Comparison of ENCODE assay signal across 17 cellular contexts in genomic region chr1:185058103-185058502, GRCh38. TPM values are rescaled to one million over a fixed set of nuclear protein-coding genes. Genes with fewer than 3 reads are reported as not detected.
A peak's percentile ranks its signal among the peaks of the same experiment; 100 is the strongest.
DNase-seq lines count a peak whose midpoint lies in the region; ATAC-seq and TF ChIP-seq lines count a peak whose summit lies in the region.
"Had no signal": no experiment of that assay in that cellular context is flagged by ENCODE, and none has a peak within 500 bp of the region (broad histone marks: within the 10 kb centered on the region; RNA-seq: fewer than 3 reads in every experiment).

No MANE protein-coding gene starts in this region.

- peaks cover 6% of the 10 kb centered on the region for H3K36me3 ChIP-seq in endodermal cell (ENCODE audit: control insufficient read depth, insufficient read depth, low read length)

- H3K36me3 Mint-ChIP-seq in endodermal cell (ENCODE audit: low read depth): peaks cover 13% of the 10 kb centered on the region
- peaks cover 6 to 10% of the 10 kb centered on the region in 2 donors for H3K36me3 Mint-ChIP-seq in stimulated activated naive B cell treated with anti-CD40 and anti-IgM and Interleukin-4, amounts not matched to agents 10 μg/mL and 1 μg/mL and 100 μg/mL, for 72 hours

- no peaks in the 10 kb centered on the region for H3K27me3 ChIP-seq in endodermal cell (ENCODE audit: control insufficient read depth, insufficient read depth, low read length, poor library complexity, severe bottlenecking)

- peak; percentile 18 to 50 for DNase-seq in Kasumi-1 (lab: John Stamatoyannopoulos, UW)
- DNase-seq in endodermal cell: no peak
- DNase-seq in stimulated activated naive B cell treated with anti-CD40 and anti-IgM and Interleukin-4, amounts not matched to agents 10 μg/mL and 1 μg/mL and 100 μg/mL, for 72 hours: no peak
- no peak for DNase-seq in CD1c-positive myeloid dendritic cell (ENCODE audit: extremely low spot score)
- DNase-seq in COLO668 (lab: John Stamatoyannopoulos, UW; ENCODE audit: unreplicated experiment): no peak
- DNase-seq: activated CD4-positive, alpha-beta memory T cell treated with anti-CD3 and anti-CD28 coated beads, Interleukin-2, amount 10 ng/mL, durations not matched to agents 7 days and 5 days; activated gamma-delta T cell; activated T-cell treated with anti-CD3 and anti-CD28 coated beads for 4 hours; head of caudate nucleus; IMR-90; naive thymus-derived CD4-positive, alpha-beta T cell; NCI-H187; NCI-H226; NCI-H82; T1000 had no signal

- H3K27me3 Mint-ChIP-seq in endodermal cell (ENCODE audit: insufficient read depth): no peaks in the 10 kb centered on the region
- no peaks in the 10 kb centered on the region for H3K27me3 Mint-ChIP-seq in stimulated activated naive B cell treated with anti-CD40 and anti-IgM and Interleukin-4, amounts not matched to agents 10 μg/mL and 1 μg/mL and 100 μg/mL, for 72 hours
- H3K27me3 Mint-ChIP-seq: activated CD4-positive, alpha-beta memory T cell treated with anti-CD3 and anti-CD28 coated beads, Interleukin-2, amount 10 ng/mL, durations not matched to agents 7 days and 5 days; naive thymus-derived CD4-positive, alpha-beta T cell had no signal

- H3K27ac ChIP-seq in endodermal cell (ENCODE audit: low read depth, low read length): no peak overlapping the region

- ATAC-seq in GM21786 (IDR thresholded peaks at IDR 0.05; ENCODE audit: unreplicated experiment) (peak; percentile 40), HG02884 (IDR thresholded peaks at IDR 0.05; ENCODE audit: unreplicated experiment) (no peak)
- ATAC-seq in stimulated activated naive B cell treated with anti-CD40 and anti-IgM and Interleukin-4, amounts not matched to agents 10 μg/mL and 1 μg/mL and 100 μg/mL, for 72 hours (replicated peaks): peak in 1 of 2 donors; percentile 55
- ATAC-seq: naive thymus-derived CD4-positive, alpha-beta T cell had no signal

- WGBS in endodermal cell (ENCODE audit: insufficient coverage in 1 of 2, insufficient read length in 1 of 2), 2 experiments: 85% methylated on average over 1 of the region's 2 CpGs; no CpG with 5 or more reads in 1 of the 2 experiments

- H3K9me3 Mint-ChIP-seq in endodermal cell: peaks cover under 1% of the 10 kb centered on the region
- peaks cover 4% of the 10 kb centered on the region in 2 donors for H3K9me3 Mint-ChIP-seq in stimulated activated naive B cell treated with anti-CD40 and anti-IgM and Interleukin-4, amounts not matched to agents 10 μg/mL and 1 μg/mL and 100 μg/mL, for 72 hours
- H3K9me3 Mint-ChIP-seq: activated CD4-positive, alpha-beta memory T cell treated with anti-CD3 and anti-CD28 coated beads, Interleukin-2, amount 10 ng/mL, durations not matched to agents 7 days and 5 days had no signal

- no peak overlapping the region for H3K9ac ChIP-seq in endodermal cell (ENCODE audit: extremely low read depth, low read length, poor library complexity, severe bottlenecking)

- peak overlapping the region; percentile 16 for H3K27ac Mint-ChIP-seq in endodermal cell
- H3K27ac Mint-ChIP-seq in stimulated activated naive B cell treated with anti-CD40 and anti-IgM and Interleukin-4, amounts not matched to agents 10 μg/mL and 1 μg/mL and 100 μg/mL, for 72 hours: peak overlapping the region; percentile 71
- H3K27ac Mint-ChIP-seq: activated CD4-positive, alpha-beta memory T cell treated with anti-CD3 and anti-CD28 coated beads, Interleukin-2, amount 10 ng/mL, durations not matched to agents 7 days and 5 days had no signal

- no peak for TF ChIP-seq CTCF in endodermal cell (conservative IDR thresholded peaks at IDR 0.05)

- H3K4me3 ChIP-seq in endodermal cell (ENCODE audit: low read length): no peak overlapping the region

- H3K9me3 ChIP-seq in endodermal cell (ENCODE audit: control insufficient read depth, low read length): no peaks in the 10 kb centered on the region

- H3K4me1 Mint-ChIP-seq in endodermal cell: peaks cover 22% of the 10 kb centered on the region
- H3K4me1 Mint-ChIP-seq in stimulated activated naive B cell treated with anti-CD40 and anti-IgM and Interleukin-4, amounts not matched to agents 10 μg/mL and 1 μg/mL and 100 μg/mL, for 72 hours: peaks cover 28 to 62% of the 10 kb centered on the region in 2 donors

- no peak overlapping the region for H3K4me3 Mint-ChIP-seq in endodermal cell
- H3K4me3 Mint-ChIP-seq in stimulated activated naive B cell treated with anti-CD40 and anti-IgM and Interleukin-4, amounts not matched to agents 10 μg/mL and 1 μg/mL and 100 μg/mL, for 72 hours: no peak overlapping the region
- H3K4me3 Mint-ChIP-seq: activated CD4-positive, alpha-beta memory T cell treated with anti-CD3 and anti-CD28 coated beads, Interleukin-2, amount 10 ng/mL, durations not matched to agents 7 days and 5 days had no signal

- H3K4me1 ChIP-seq in endodermal cell (ENCODE audit: control insufficient read depth, insufficient read depth, low read length): no peaks in the 10 kb centered on the region

RNA-seq across cellular contexts. Expression of gene RNF2, which starts 12.7 kb away (rescaled TPM):
- 10 to 100 TPM; 61.1 to 66.9 TPM for total RNA-seq in endodermal cell
- polyA plus RNA-seq in endodermal cell (2013, experiment 1 of 2): 53.1 TPM
- 49.7 TPM for polyA plus RNA-seq in endodermal cell (2013, experiment 2 of 2)

Comparison
In these comparisons a context has a peak if more than half of its experiments do, and no peak if none do; other contexts are left out.
1. DNase-seq: peak in Kasumi-1 (2 of 2); none in endodermal cell (single experiment), stimulated activated naive B cell treated with anti-CD40 and anti-IgM and Interleukin-4, amounts not matched to agents 10 μg/mL and 1 μg/mL and 100 μg/mL, for 72 hours (single experiment), CD1c-positive myeloid dendritic cell (single experiment) and COLO668 (single experiment).